Comparison of ENCODE assay signal across 15 cellular contexts in the genomic region with DNA sequence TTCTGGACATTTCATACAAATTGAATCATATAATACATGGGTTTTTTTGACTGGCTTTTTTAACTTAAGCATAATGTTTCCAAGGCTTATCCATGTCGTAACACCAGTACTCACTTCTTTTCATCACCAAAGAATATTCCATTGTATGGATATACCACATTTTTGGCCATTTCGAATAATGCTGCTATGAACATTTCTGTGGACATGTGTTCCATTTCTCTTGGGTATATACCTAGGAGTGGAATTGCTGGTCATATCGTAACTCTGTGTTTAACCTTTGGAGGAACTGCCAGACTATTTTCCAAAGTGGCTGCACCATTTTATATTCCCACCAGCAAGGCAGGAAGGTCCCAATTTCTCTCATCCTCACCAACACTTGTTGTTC. TPM values are rescaled to one million over a fixed set of nuclear protein-coding genes. Genes with fewer than 3 reads are reported as not detected.
DNase-seq lines count a peak whose midpoint lies in the region; ATAC-seq, FAIRE-seq and TF ChIP-seq lines count a peak whose summit lies in the region.
"Had no signal": no experiment of that assay in that cellular context is flagged by ENCODE, and none has a peak within 500 bp of the region (broad histone marks: within the 10 kb centered on the region; RNA-seq: fewer than 3 reads in every experiment).

No MANE protein-coding gene starts in this region.

- H3K36me3 ChIP-seq in right atrium auricular region (no peaks in the 10 kb centered on the region), rectal smooth muscle tissue (ENCODE audit: control insufficient read depth, insufficient read depth, low read length) (no peaks in the 10 kb centered on the region), kidney (ENCODE audit: control insufficient read depth in 1 of 2, insufficient read depth in 2 of 2, low read length in 2 of 2) (no peaks in the 10 kb centered on the region)

- H3K9ac ChIP-seq in rectal smooth muscle tissue (ENCODE audit: low read length) (no peak overlapping the region), kidney (ENCODE audit: low read length in 2 of 2) (no peak overlapping the region)

- intact Hi-C loops in Right ventricle myocardium superior (cut with DNase I) (loop anchor here (5.0 kb wide), 1 partner anchor 84 kb away; no protein-coding TSS in a partner anchor), kidney (cut with DNase I) (no loop called here)

- ATAC-seq in Right ventricle myocardium superior (ENCODE audit: poor library complexity), result no peak
- ATAC-seq: stimulated activated naive B cell treated with anti-CD40 and anti-IgM and Interleukin-4, amounts not matched to agents 10 μg/mL and 1 μg/mL and 100 μg/mL, for 72 hours; T-helper 17 cell had no signal

- H3K27me3 ChIP-seq in right atrium auricular region, result no peaks in the 10 kb centered on the region
- no peaks in the 10 kb centered on the region for H3K27me3 ChIP-seq in rectal smooth muscle tissue (ENCODE audit: control insufficient read depth, insufficient read depth, low read length)

- peak overlapping the region; percentile 73 to 84 for H3K27ac ChIP-seq in right atrium auricular region
- H3K27ac ChIP-seq in epithelial cell of prostate, result peak overlapping the region; percentile 97
- peak overlapping the region; percentile 58 for H3K27ac ChIP-seq in rectal smooth muscle tissue (ENCODE audit: low read depth, low read length)
- H3K27ac ChIP-seq in kidney (ENCODE audit: low read depth in 2 of 2, low read length in 2 of 2), result no peak overlapping the region

- H3K4me3 ChIP-seq in right atrium auricular region (no peak overlapping the region), rectal smooth muscle tissue (ENCODE audit: low read length) (no peak overlapping the region), kidney (ENCODE audit: low read length in 2 of 2) (no peak overlapping the region)

- FAIRE-seq in kidney (lab: Jason Lieb, UNC), result no peak
- FAIRE-seq: endometrium had no signal

- H3K4me1 ChIP-seq in right atrium auricular region (peaks cover 0 to 38% of the 10 kb centered on the region in 2 donors), rectal smooth muscle tissue (ENCODE audit: control insufficient read depth, insufficient read depth, low read length) (peaks cover 27% of the 10 kb centered on the region), kidney (ENCODE audit: control insufficient read depth in 1 of 2, insufficient read depth in 1 of 2, low read depth in 1 of 2, low read length in 2 of 2) (peaks cover 0 to 14% of the 10 kb centered on the region in 2 donors)

- DNase-seq in right atrium auricular region (ENCODE audit: low spot score), result no peak
- no peak for DNase-seq in Right ventricle myocardium superior
- DNase-seq in epithelial cell of prostate (ENCODE audit: low read depth, low spot score), result no peak
- no peak for DNase-seq in NCI-H510A (lab: John Stamatoyannopoulos, UW)
- no peak for DNase-seq in KG1 (lab: John Stamatoyannopoulos, UW)
- no peak for DNase-seq in kidney
- DNase-seq in NCI-H1694 (lab: John Stamatoyannopoulos, UW), result no peak
- DNase-seq: activated CD4-positive, alpha-beta T cell treated with anti-CD3 and anti-CD28 coated beads, Interleukin-2, amount 10 ng/mL, durations not matched to agents 7 days and 5 days; activated naive CD8-positive, alpha-beta T cell treated with anti-CD3 and anti-CD28 coated beads, Interleukin-2, amount 10 ng/mL, durations not matched to agents 7 days and 5 days; OCI-M1; stimulated activated CD4-positive, alpha-beta T cell treated with anti-CD3 and anti-CD28 coated beads, Interleukin-1b, Interleukin-23, amount 100 ng/mL, for 48 hours; stimulated activated naive B cell treated with anti-CD40 and anti-IgM and Interleukin-4, amounts not matched to agents 10 μg/mL and 1 μg/mL and 100 μg/mL, for 72 hours; T-helper 17 cell had no signal

- H3K9me3 ChIP-seq in right atrium auricular region (no peaks in the 10 kb centered on the region), kidney (ENCODE audit: control insufficient read depth in 1 of 2, low read length in 2 of 2) (no peaks in the 10 kb centered on the region)

- TF ChIP-seq CTCF in right atrium auricular region (IDR thresholded peaks at IDR 0.05) (no peak), kidney (IDR thresholded peaks at IDR 0.05; ENCODE audit: borderline replicate concordance, extremely low read depth, insufficient read depth) (no peak)

RNA-seq across cellular contexts. Expression of gene WSB1, which starts 46.0 kb away (rescaled TPM):
- total RNA-seq in right atrium auricular region, result 10 to 100 TPM; 38.0 to 44.7 TPM
- 47.1 TPM for total RNA-seq in Right ventricle myocardium superior
- 195 TPM for total RNA-seq in kidney
- polyA plus RNA-seq in kidney (ENCODE audit: insufficient read depth, low read depth, low replicate concordance), result 59.8 TPM

Comparison
In these comparisons a context has a peak if more than half of its experiments do, and no peak if none do; other contexts are left out.
1. H3K27ac ChIP-seq: peak in right atrium auricular region (2 of 2), epithelial cell of prostate (single experiment) and rectal smooth muscle tissue (single experiment); none in kidney (0 of 2).